1 cellular context compared by ENCODE assay signal in the genomic region with DNA sequence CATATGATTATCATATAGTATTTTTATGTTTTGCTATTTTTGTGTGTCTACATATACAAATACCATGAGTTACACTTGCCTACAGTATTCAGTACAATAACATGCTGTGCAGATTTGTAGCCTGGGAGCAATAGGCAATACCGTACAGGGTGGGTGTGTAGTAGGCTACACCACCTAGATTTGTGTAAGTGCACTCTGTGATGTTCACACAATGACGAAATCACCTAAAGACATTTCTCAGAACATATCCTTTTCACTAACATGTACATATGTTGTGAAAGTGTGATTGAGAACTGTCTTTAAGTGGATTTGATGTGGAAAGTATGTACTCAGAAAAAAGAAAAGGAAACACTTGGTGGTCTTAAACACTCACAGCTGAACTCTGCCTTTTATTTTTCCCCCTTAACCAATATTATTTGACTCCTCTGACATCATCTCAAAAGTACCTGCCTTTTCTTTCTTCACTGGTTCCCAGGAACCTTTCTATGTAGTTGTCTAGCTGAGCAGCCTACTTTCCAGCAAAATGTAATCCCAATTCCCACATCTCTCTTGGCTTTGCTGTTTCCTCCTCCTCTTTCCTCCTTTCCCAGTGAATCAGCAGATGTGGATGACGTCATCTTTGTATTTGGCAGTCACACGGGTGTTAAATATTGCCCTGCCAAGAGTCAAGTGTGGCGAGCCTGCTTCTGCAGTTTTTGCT.
TF ChIP-seq lines count a peak whose summit lies in the region.

No MANE protein-coding gene starts in this region.

TF ChIP-seq in K562, 482 proteins besides CTCF, POLR2A, EP300 and RAD21 (continued from another document and continues in another):
- TF ChIP-seq SRF (CRISPR knock-in tag; IDR thresholded peaks at IDR 0.05), result no peak
- 0 out of 2 replicates have a peak, but pooled peaks have one; percentile 62 for TF ChIP-seq ZNF175 (CRISPR knock-in tag; IDR thresholded peaks at IDR 0.05; ENCODE audit: low read depth)
- no peak for TF ChIP-seq POLR2AphosphoS2 (IDR thresholded peaks at IDR 0.05; ENCODE audit: low read length)
- no peak for TF ChIP-seq HNRNPL (IDR thresholded peaks at IDR 0.05; ENCODE audit: low read depth, low read length)
- peak; percentile 64 for TF ChIP-seq MAFG (tag; conservative IDR thresholded peaks at IDR 0.05)
- no peak for TF ChIP-seq MYBL2 (IDR thresholded peaks at IDR 0.05; ENCODE audit: low read depth)
- no peak for TF ChIP-seq MYBL2 (CRISPR knock-in tag; IDR thresholded peaks at IDR 0.05; ENCODE audit: borderline replicate concordance)
- TF ChIP-seq, protein P1, sequence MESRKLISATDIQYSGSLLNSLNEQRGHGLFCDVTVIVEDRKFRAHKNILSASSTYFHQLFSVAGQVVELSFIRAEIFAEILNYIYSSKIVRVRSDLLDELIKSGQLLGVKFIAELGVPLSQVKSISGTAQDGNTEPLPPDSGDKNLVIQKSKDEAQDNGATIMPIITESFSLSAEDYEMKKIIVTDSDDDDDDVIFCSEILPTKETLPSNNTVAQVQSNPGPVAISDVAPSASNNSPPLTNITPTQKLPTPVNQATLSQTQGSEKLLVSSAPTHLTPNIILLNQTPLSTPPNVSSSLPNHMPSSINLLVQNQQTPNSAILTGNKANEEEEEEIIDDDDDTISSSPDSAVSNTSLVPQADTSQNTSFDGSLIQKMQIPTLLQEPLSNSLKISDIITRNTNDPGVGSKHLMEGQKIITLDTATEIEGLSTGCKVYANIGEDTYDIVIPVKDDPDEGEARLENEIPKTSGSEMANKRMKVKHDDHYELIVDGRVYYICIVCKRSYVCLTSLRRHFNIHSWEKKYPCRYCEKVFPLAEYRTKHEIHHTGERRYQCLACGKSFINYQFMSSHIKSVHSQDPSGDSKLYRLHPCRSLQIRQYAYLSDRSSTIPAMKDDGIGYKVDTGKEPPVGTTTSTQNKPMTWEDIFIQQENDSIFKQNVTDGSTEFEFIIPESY (CRISPR knock-in tag; IDR thresholded peaks at IDR 0.05), result no peak
- no peak for TF ChIP-seq NCOA6 (IDR thresholded peaks at IDR 0.05)
- TF ChIP-seq TARDBP (IDR thresholded peaks at IDR 0.05), result no peak
- TF ChIP-seq TAF7 (tag; IDR thresholded peaks at IDR 0.05), result no peak
- TF ChIP-seq, protein P2, sequence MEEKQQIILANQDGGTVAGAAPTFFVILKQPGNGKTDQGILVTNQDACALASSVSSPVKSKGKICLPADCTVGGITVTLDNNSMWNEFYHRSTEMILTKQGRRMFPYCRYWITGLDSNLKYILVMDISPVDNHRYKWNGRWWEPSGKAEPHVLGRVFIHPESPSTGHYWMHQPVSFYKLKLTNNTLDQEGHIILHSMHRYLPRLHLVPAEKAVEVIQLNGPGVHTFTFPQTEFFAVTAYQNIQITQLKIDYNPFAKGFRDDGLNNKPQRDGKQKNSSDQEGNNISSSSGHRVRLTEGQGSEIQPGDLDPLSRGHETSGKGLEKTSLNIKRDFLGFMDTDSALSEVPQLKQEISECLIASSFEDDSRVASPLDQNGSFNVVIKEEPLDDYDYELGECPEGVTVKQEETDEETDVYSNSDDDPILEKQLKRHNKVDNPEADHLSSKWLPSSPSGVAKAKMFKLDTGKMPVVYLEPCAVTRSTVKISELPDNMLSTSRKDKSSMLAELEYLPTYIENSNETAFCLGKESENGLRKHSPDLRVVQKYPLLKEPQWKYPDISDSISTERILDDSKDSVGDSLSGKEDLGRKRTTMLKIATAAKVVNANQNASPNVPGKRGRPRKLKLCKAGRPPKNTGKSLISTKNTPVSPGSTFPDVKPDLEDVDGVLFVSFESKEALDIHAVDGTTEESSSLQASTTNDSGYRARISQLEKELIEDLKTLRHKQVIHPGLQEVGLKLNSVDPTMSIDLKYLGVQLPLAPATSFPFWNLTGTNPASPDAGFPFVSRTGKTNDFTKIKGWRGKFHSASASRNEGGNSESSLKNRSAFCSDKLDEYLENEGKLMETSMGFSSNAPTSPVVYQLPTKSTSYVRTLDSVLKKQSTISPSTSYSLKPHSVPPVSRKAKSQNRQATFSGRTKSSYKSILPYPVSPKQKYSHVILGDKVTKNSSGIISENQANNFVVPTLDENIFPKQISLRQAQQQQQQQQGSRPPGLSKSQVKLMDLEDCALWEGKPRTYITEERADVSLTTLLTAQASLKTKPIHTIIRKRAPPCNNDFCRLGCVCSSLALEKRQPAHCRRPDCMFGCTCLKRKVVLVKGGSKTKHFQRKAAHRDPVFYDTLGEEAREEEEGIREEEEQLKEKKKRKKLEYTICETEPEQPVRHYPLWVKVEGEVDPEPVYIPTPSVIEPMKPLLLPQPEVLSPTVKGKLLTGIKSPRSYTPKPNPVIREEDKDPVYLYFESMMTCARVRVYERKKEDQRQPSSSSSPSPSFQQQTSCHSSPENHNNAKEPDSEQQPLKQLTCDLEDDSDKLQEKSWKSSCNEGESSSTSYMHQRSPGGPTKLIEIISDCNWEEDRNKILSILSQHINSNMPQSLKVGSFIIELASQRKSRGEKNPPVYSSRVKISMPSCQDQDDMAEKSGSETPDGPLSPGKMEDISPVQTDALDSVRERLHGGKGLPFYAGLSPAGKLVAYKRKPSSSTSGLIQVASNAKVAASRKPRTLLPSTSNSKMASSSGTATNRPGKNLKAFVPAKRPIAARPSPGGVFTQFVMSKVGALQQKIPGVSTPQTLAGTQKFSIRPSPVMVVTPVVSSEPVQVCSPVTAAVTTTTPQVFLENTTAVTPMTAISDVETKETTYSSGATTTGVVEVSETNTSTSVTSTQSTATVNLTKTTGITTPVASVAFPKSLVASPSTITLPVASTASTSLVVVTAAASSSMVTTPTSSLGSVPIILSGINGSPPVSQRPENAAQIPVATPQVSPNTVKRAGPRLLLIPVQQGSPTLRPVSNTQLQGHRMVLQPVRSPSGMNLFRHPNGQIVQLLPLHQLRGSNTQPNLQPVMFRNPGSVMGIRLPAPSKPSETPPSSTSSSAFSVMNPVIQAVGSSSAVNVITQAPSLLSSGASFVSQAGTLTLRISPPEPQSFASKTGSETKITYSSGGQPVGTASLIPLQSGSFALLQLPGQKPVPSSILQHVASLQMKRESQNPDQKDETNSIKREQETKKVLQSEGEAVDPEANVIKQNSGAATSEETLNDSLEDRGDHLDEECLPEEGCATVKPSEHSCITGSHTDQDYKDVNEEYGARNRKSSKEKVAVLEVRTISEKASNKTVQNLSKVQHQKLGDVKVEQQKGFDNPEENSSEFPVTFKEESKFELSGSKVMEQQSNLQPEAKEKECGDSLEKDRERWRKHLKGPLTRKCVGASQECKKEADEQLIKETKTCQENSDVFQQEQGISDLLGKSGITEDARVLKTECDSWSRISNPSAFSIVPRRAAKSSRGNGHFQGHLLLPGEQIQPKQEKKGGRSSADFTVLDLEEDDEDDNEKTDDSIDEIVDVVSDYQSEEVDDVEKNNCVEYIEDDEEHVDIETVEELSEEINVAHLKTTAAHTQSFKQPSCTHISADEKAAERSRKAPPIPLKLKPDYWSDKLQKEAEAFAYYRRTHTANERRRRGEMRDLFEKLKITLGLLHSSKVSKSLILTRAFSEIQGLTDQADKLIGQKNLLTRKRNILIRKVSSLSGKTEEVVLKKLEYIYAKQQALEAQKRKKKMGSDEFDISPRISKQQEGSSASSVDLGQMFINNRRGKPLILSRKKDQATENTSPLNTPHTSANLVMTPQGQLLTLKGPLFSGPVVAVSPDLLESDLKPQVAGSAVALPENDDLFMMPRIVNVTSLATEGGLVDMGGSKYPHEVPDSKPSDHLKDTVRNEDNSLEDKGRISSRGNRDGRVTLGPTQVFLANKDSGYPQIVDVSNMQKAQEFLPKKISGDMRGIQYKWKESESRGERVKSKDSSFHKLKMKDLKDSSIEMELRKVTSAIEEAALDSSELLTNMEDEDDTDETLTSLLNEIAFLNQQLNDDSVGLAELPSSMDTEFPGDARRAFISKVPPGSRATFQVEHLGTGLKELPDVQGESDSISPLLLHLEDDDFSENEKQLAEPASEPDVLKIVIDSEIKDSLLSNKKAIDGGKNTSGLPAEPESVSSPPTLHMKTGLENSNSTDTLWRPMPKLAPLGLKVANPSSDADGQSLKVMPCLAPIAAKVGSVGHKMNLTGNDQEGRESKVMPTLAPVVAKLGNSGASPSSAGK (IDR thresholded peaks at IDR 0.05), result no peak
- TF ChIP-seq NR1H2 (CRISPR knock-in tag; IDR thresholded peaks at IDR 0.05), result no peak
- no peak for TF ChIP-seq POLR3A (IDR thresholded peaks at IDR 0.05; ENCODE audit: borderline replicate concordance, extremely low read depth, insufficient read depth, insufficient read length)
- TF ChIP-seq POLR2AphosphoS5 (IDR thresholded peaks at IDR 0.05; ENCODE audit: control insufficient read depth, insufficient read depth, low read depth, low read length), result no peak
- no peak for TF ChIP-seq XRCC3 (IDR thresholded peaks at IDR 0.05)
- no peak for TF ChIP-seq ZNF76 (CRISPR knock-in tag; IDR thresholded peaks at IDR 0.05; ENCODE audit: borderline replicate concordance)
- TF ChIP-seq SMARCA4 (IDR thresholded peaks at IDR 0.05), result peak; percentile 78
- TF ChIP-seq, protein P3, sequence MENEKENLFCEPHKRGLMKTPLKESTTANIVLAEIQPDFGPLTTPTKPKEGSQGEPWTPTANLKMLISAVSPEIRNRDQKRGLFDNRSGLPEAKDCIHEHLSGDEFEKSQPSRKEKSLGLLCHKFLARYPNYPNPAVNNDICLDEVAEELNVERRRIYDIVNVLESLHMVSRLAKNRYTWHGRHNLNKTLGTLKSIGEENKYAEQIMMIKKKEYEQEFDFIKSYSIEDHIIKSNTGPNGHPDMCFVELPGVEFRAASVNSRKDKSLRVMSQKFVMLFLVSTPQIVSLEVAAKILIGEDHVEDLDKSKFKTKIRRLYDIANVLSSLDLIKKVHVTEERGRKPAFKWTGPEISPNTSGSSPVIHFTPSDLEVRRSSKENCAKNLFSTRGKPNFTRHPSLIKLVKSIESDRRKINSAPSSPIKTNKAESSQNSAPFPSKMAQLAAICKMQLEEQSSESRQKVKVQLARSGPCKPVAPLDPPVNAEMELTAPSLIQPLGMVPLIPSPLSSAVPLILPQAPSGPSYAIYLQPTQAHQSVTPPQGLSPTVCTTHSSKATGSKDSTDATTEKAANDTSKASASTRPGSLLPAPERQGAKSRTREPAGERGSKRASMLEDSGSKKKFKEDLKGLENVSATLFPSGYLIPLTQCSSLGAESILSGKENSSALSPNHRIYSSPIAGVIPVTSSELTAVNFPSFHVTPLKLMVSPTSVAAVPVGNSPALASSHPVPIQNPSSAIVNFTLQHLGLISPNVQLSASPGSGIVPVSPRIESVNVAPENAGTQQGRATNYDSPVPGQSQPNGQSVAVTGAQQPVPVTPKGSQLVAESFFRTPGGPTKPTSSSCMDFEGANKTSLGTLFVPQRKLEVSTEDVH (IDR thresholded peaks at IDR 0.05; ENCODE audit: low read depth, partially characterized antibody), result no peak
- TF ChIP-seq, protein P4, sequence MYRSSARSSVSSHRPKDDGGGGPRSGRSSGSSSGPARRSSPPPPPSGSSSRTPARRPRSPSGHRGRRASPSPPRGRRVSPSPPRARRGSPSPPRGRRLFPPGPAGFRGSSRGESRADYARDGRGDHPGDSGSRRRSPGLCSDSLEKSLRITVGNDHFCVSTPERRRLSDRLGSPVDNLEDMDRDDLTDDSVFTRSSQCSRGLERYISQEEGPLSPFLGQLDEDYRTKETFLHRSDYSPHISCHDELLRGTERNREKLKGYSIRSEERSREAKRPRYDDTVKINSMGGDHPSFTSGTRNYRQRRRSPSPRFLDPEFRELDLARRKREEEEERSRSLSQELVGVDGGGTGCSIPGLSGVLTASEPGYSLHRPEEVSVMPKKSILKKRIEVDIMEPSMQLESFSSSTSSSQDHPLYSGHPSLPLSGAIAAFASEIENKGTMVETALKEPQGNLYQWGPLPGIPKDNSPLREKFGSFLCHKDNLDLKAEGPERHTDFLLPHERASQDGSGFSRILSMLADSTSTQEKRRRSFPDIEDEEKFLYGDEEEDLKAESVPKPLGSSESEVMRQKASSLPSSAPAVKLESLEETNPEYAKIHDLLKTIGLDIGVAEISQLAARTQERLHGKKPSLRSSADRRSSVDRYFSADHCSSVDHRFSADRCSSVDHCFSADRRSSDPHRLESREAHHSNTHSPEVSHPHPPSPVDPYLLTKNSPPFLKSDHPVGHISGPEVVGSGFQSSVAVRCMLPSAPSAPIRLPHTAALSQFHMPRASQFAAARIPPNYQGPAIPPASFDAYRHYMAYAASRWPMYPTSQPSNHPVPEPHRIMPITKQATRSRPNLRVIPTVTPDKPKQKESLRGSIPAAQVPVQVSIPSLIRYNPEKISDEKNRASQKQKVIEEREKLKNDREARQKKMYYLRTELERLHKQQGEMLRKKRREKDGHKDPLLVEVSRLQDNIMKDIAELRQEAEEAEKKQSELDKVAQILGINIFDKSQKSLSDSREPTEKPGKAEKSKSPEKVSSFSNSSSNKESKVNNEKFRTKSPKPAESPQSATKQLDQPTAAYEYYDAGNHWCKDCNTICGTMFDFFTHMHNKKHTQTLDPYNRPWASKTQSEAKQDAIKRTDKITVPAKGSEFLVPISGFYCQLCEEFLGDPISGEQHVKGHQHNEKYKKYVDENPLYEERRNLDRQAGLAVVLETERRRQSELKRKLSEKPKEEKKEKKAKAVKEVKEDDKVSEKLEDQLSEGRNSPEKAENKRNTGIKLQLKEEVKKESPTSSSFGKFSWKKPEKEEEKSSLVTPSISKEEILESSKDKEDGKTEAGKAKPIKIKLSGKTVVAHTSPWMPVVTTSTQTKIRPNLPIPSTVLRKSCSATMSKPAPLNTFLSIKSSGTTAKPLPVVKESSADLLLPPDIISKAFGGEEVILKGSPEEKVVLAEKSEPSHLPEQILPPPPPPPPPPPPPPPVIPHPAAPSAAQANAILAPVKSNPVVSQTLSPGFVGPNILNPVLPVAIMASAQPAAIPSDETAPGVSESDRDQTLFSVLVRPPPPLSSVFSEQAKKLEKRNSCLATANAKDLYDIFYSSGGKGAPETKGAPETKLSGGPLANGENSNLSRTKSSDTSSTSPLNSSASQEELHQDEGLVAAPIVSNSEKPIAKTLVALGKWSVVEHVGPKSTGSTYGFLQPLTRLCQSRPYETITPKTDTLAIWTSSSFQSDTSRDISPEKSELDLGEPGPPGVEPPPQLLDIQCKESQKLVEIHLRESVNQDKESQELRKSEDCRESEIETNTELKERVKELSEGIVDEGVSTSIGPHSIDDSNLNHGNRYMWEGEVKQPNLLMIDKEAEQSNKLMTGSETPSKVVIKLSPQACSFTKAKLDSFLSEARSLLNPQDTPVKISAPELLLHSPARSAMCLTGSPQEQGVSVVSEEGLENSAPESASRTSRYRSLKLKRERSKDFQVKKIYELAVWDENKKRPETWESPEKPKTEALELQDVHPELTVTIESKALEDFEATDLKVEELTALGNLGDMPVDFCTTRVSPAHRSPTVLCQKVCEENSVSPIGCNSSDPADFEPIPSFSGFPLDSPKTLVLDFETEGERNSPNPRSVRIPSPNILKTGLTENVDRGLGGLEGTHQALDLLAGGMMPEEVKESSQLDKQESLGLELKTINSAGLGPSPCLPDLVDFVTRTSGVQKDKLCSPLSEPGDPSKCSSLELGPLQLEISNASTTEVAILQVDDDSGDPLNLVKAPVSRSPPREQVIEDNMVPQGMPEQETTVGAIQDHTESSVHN (IDR thresholded peaks at IDR 0.05; ENCODE audit: borderline replicate concordance in 1 of 2, low read depth in 1 of 2), result no peak
- no peak for TF ChIP-seq HDAC6 (IDR thresholded peaks at IDR 0.05; ENCODE audit: low read depth, low read length)
- no peak for TF ChIP-seq SMAD3 (CRISPR knock-in tag; conservative IDR thresholded peaks at IDR 0.05)
- no peak for TF ChIP-seq PRPF4 (IDR thresholded peaks at IDR 0.05; ENCODE audit: insufficient read depth, low read depth, low read length, poor library complexity, severe bottlenecking)
- no peak for TF ChIP-seq GTF2E2 (tag; IDR thresholded peaks at IDR 0.05)
- TF ChIP-seq NFIC (IDR thresholded peaks at IDR 0.05), result no peak; the same call in 1 of the 2 replicates
- TF ChIP-seq ZFP36 (IDR thresholded peaks at IDR 0.05; ENCODE audit: low read depth, low read length, partially characterized antibody), result no peak
- TF ChIP-seq ZNF324 (CRISPR knock-in tag; IDR thresholded peaks at IDR 0.05), result no peak
- no peak for TF ChIP-seq NR2C2 (CRISPR knock-in tag; IDR thresholded peaks at IDR 0.05)
- no peak for TF ChIP-seq NR2C2 (tag; IDR thresholded peaks at IDR 0.05)
- TF ChIP-seq HDAC2 (IDR thresholded peaks at IDR 0.05), result 0 out of 2 replicates have a peak, but pooled peaks have one; percentile 51
